Comparison of ENCODE assay signal across 8 cellular contexts in genomic region chrX:115562492-115562872, GRCh38. TPM values are rescaled to one million over a fixed set of nuclear protein-coding genes. Genes with fewer than 3 reads are reported as not detected.
DNase-seq lines count a peak whose midpoint lies in the region; FAIRE-seq lines count a peak whose summit lies in the region.

No MANE protein-coding gene starts in this region.

- H3K4me3 ChIP-seq in SK-N-MC (peak overlapping the region; percentile 84), trophoblast cell (ENCODE audit: low read depth, low read length) (peak overlapping the region; percentile 92)

- peak overlapping the region; percentile 67 for H2BK5ac ChIP-seq in trophoblast cell (ENCODE audit: low read depth, low read length, poor library complexity)

- peak overlapping the region; percentile 27 for H4K12ac ChIP-seq in trophoblast cell (ENCODE audit: low read depth, low read length)

- H3K9me3 ChIP-seq in SK-N-MC (ENCODE audit: low read depth, low read length) (no peaks in the 10 kb centered on the region), trophoblast cell (ENCODE audit: insufficient read depth, low read depth, low read length) (no peaks in the 10 kb centered on the region)

- H3K14ac ChIP-seq in trophoblast cell (ENCODE audit: low read length), result no peak overlapping the region

- H4K91ac ChIP-seq in trophoblast cell (ENCODE audit: low read depth, low read length), result no peak overlapping the region

- peak overlapping the region; percentile 49 for H3K23ac ChIP-seq in trophoblast cell (ENCODE audit: low read length)

- H2BK120ac ChIP-seq in trophoblast cell (ENCODE audit: insufficient read depth, low read length, poor library complexity), result no peak overlapping the region

- H3K27me3 ChIP-seq in trophoblast cell (ENCODE audit: insufficient read depth, low read length), result no peaks in the 10 kb centered on the region

- H3K79me1 ChIP-seq in trophoblast cell (ENCODE audit: low read length), result peaks cover 14% of the 10 kb centered on the region

- H3K4me1 ChIP-seq in trophoblast cell (ENCODE audit: control insufficient read depth in 1 of 2, insufficient read depth in 2 of 2, low read length in 2 of 2), result peaks cover 3 to 7% of the 10 kb centered on the region in 2 experiments

- no peak overlapping the region for H3K9ac ChIP-seq in SK-N-MC (ENCODE audit: insufficient read length)
- H3K9ac ChIP-seq in trophoblast cell (ENCODE audit: low read length), result peak overlapping the region; percentile 50

- no CpG with 5 or more reads among the region's 8 CpGs for WGBS in trophoblast cell (ENCODE audit: extremely low coverage, insufficient coverage, insufficient read length)

- H2AK5ac ChIP-seq in trophoblast cell (ENCODE audit: low read length), result no peak overlapping the region

- H2BK12ac ChIP-seq in trophoblast cell (ENCODE audit: low read length), result no peak overlapping the region

- no peak overlapping the region for H4K8ac ChIP-seq in trophoblast cell (ENCODE audit: low read depth, low read length)

- H2AFZ ChIP-seq in trophoblast cell (ENCODE audit: insufficient read depth, low read length, poor library complexity), result no peak overlapping the region

- peak overlapping the region; percentile 74 for H3K4me2 ChIP-seq in trophoblast cell (ENCODE audit: low read length)

- no peaks in the 10 kb centered on the region for H3K36me3 ChIP-seq in SK-N-MC (ENCODE audit: insufficient read depth, low read length)
- H3K36me3 ChIP-seq in trophoblast cell (ENCODE audit: control insufficient read depth in 1 of 2, insufficient read depth in 2 of 2, low read length in 2 of 2), result no peaks in the 10 kb centered on the region

- no peak overlapping the region for H3K27ac ChIP-seq in SK-N-MC
- peak overlapping the region; percentile 93 for H3K27ac ChIP-seq in trophoblast cell (ENCODE audit: low read depth, low read length)

- H3K79me2 ChIP-seq in trophoblast cell (ENCODE audit: control insufficient read depth, insufficient read depth, low read length, poor library complexity), result peaks cover 12% of the 10 kb centered on the region

- FAIRE-seq in G401.6 (lab: Jason Lieb, UNC), result peak; percentile 58

- H3K18ac ChIP-seq in trophoblast cell (ENCODE audit: low read length), result no peak overlapping the region

- H3K4ac ChIP-seq in trophoblast cell (ENCODE audit: low read depth, low read length), result peak overlapping the region; percentile 99

- DNase-seq in SK-N-MC (ENCODE audit: low read depth, low spot score) (no peak), glomerular visceral epithelial cell (ENCODE audit: extremely low spot score) (peak; percentile 22), trophoblast cell (no peak), NOMO-1 treated with DMSO at 0.1 percent for 48 hours (lab: John Stamatoyannopoulos, UW; ENCODE audit: unreplicated experiment) (no peak), DMS53 (lab: John Stamatoyannopoulos, UW) (no peak), NCI-H2107 (lab: John Stamatoyannopoulos, UW) (no peak)
- DNase-seq in activated naive CD4-positive, alpha-beta T cell treated with Interleukin-2 at 50 U/mL for 16 hours, result no peak

RNA-seq across cellular contexts. Expression of gene PLS3, which starts 1.5 kb away (rescaled TPM):
- 140 and 145 TPM in 2 replicates for polyA plus RNA-seq in trophoblast cell (2013)
